8 cellular contexts compared by ENCODE assay signal in the genomic region with DNA sequence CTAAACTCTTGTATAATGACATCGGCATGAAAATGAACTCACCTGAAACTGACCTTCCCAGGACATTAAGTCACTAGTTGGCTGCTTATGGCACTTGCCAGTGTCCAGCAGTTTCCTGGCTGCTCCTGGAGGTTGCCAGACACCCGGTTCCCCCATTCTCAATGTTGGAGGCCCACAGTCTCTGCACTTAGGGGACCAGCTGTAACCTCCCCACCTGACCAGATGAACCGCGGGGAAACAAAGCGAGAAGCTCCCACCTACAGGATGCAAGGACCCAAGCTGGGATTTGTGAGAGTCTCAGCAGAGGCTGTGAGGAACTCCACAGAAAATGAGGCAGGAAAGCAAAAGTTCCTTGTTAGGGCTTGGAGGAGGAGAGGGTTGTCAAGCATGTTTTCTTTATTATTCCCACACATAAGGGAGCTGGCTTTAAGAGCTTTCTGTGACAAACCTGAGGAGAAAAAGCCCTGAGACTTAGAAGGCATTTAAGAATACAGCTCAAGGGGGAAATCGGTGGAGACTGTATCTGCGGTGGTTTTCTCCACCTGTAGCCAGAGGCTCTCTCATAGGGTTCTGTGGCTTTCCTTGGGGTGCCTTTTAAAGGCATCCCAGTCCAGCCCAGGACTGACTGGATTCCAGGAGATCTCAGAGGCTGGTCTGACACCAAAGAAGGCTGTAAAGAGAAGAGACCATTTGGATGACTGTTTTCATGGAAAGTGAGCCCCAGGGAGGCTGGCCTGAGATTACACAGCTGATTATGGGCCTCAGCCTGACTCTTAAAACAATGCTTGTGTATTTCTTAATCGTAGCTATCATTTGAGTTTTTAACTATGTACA. TPM values are rescaled to one million over a fixed set of nuclear protein-coding genes. Genes with fewer than 3 reads are reported as not detected.
DNase-seq lines count a peak whose midpoint lies in the region; ATAC-seq and TF ChIP-seq lines count a peak whose summit lies in the region.

No MANE protein-coding gene starts in this region.

- peaks cover 24% of the 10 kb centered on the region for H3K4me1 ChIP-seq in CD8-positive, alpha-beta T cell (ENCODE audit: insufficient read depth, low read length)
- H3K4me1 ChIP-seq in OCI-LY3 (ENCODE audit: low read length) (peaks cover 12% of the 10 kb centered on the region), endodermal cell (ENCODE audit: control insufficient read depth, insufficient read depth, low read length) (peaks cover 34% of the 10 kb centered on the region), osteoblast (ENCODE audit: insufficient read depth, low read length) (peaks cover 59% of the 10 kb centered on the region)

- H3K36me3 ChIP-seq in CD8-positive, alpha-beta T cell (ENCODE audit: insufficient read depth, low read length): no peaks in the 10 kb centered on the region
- H3K36me3 ChIP-seq in OCI-LY3 (replicated peaks; ENCODE audit: low read depth, low read length) (no peaks in the 10 kb centered on the region), endodermal cell (ENCODE audit: control insufficient read depth, insufficient read depth, low read length) (peaks cover 62% of the 10 kb centered on the region), osteoblast (ENCODE audit: insufficient read depth, low read length) (peaks cover 80% of the 10 kb centered on the region)

- peaks cover 32% of the 10 kb centered on the region for H3K27me3 ChIP-seq in CD8-positive, alpha-beta T cell (ENCODE audit: insufficient read depth, low read length)
- H3K27me3 ChIP-seq in OCI-LY3 (ENCODE audit: low read depth, low read length): peaks cover 44% of the 10 kb centered on the region
- no peaks in the 10 kb centered on the region for H3K27me3 ChIP-seq in endodermal cell (ENCODE audit: control insufficient read depth, insufficient read depth, low read length, poor library complexity, severe bottlenecking)
- no peaks in the 10 kb centered on the region for H3K27me3 ChIP-seq in osteoblast (ENCODE audit: insufficient read depth, low read length)

- H2AFZ ChIP-seq in OCI-LY3 (ENCODE audit: low read depth, low read length): peak overlapping the region; percentile 78
- H2AFZ ChIP-seq in osteoblast (ENCODE audit: low read length): no peak overlapping the region

- intact Hi-C loops in CD8-positive, alpha-beta T cell (cut with DNase I, micrococcal nuclease): loop anchor here in 1 of 2 experiments (5.0 kb wide), 1 partner anchor 230 kb away; the partner anchor contains the start of gene APH1B

- POLR2A ChIA-PET in CD8-positive, alpha-beta T cell (lab: Charles Lee): interaction anchor here (0.5 to 1.8 kb wide), 7 partner anchors 10 to 110 kb away, joined by 3 to 8 read pairs (median 4); partner anchors contain the start of gene RPS27L

- H3K9ac ChIP-seq in OCI-LY3 (ENCODE audit: low read length) (peak overlapping the region; percentile 61), endodermal cell (ENCODE audit: extremely low read depth, low read length, poor library complexity, severe bottlenecking) (peak overlapping the region; percentile 0)

- H3K9me3 ChIP-seq in CD8-positive, alpha-beta T cell (ENCODE audit: low read length): no peaks in the 10 kb centered on the region
- H3K9me3 ChIP-seq in OCI-LY3 (ENCODE audit: insufficient read depth, low read length) (no peaks in the 10 kb centered on the region), endodermal cell (ENCODE audit: control insufficient read depth, low read length) (no peaks in the 10 kb centered on the region), osteoblast (ENCODE audit: low read depth, low read length) (no peaks in the 10 kb centered on the region)

- H4K20me1 ChIP-seq in OCI-LY3 (ENCODE audit: insufficient read depth, low read length) (no peaks in the 10 kb centered on the region), osteoblast (ENCODE audit: insufficient read depth, low read length) (peaks cover 67% of the 10 kb centered on the region)

- H3K79me2 ChIP-seq in OCI-LY3 (ENCODE audit: low read length): no peaks in the 10 kb centered on the region
- H3K79me2 ChIP-seq in osteoblast (ENCODE audit: insufficient read depth, low read length): peaks cover 96% of the 10 kb centered on the region

- WGBS in endodermal cell (ENCODE audit: insufficient coverage in 1 of 2, insufficient read length in 1 of 2), 2 experiments: 61 to 68% methylated on average over 3 to 8 of the region's 8 CpGs

- no peak for TF ChIP-seq CTCF in CD8-positive, alpha-beta T cell (IDR thresholded peaks at IDR 0.05)
- no peak for TF ChIP-seq CTCF in OCI-LY3 (IDR thresholded peaks at IDR 0.05; ENCODE audit: low read depth, low read length)
- no peak for TF ChIP-seq CTCF in endodermal cell (conservative IDR thresholded peaks at IDR 0.05)
- TF ChIP-seq CTCF in osteoblast (IDR thresholded peaks at IDR 0.05; ENCODE audit: extremely low read depth, low read depth, low read length): no peak

- no peaks in the 10 kb centered on the region for H3K9me3 Mint-ChIP-seq in CD8-positive, alpha-beta T cell
- no peaks in the 10 kb centered on the region for H3K9me3 Mint-ChIP-seq in endodermal cell

- no peak overlapping the region for H3K27ac ChIP-seq in CD8-positive, alpha-beta T cell (ENCODE audit: low read depth, low read length)
- H3K27ac ChIP-seq in OCI-LY3 (ENCODE audit: low read length) (no peak overlapping the region), endodermal cell (ENCODE audit: low read depth, low read length) (no peak overlapping the region), osteoblast (ENCODE audit: low read depth, low read length) (peak overlapping the region; percentile 75)

- DNase-seq in CD8-positive, alpha-beta T cell: no peak
- peak; percentile 80 for DNase-seq in endodermal cell
- DNase-seq in osteoblast (ENCODE audit: insufficient read length, low spot score, missing footprints): peak; percentile 87
- DNase-seq in GM19240 (ENCODE audit: insufficient read length, low spot score): no peak
- DNase-seq in DMS 273 treated with DMSO at 0.1 percent for 48 hours (lab: John Stamatoyannopoulos, UW): no peak

- CTCF ChIA-PET in CD8-positive, alpha-beta T cell (lab: Charles Lee): interaction anchor here (0.7 to 8.6 kb wide), 30 partner anchors 8 to 512 kb away, joined by 3 to 162 read pairs (median 4); no protein-coding TSS in a partner anchor

- H3K27ac Mint-ChIP-seq in CD8-positive, alpha-beta T cell: no peak overlapping the region
- H3K27ac Mint-ChIP-seq in endodermal cell: peak overlapping the region; percentile 92

- peak overlapping the region; percentile 88 for H3K4me3 Mint-ChIP-seq in CD8-positive, alpha-beta T cell
- H3K4me3 Mint-ChIP-seq in endodermal cell: peak overlapping the region; percentile 87

- peaks cover 35% of the 10 kb centered on the region for H3K27me3 Mint-ChIP-seq in CD8-positive, alpha-beta T cell (ENCODE audit: low read depth)
- H3K27me3 Mint-ChIP-seq in endodermal cell (ENCODE audit: insufficient read depth): no peaks in the 10 kb centered on the region

- peaks cover 5% of the 10 kb centered on the region for H3K36me3 Mint-ChIP-seq in CD8-positive, alpha-beta T cell
- peaks cover 13% of the 10 kb centered on the region for H3K36me3 Mint-ChIP-seq in endodermal cell (ENCODE audit: low read depth)

- peak overlapping the region; percentile 72 for H3K4me3 ChIP-seq in CD8-positive, alpha-beta T cell (ENCODE audit: low read depth, low read length)
- peak overlapping the region; percentile 85 for H3K4me3 ChIP-seq in OCI-LY3 (ENCODE audit: low read length)
- H3K4me3 ChIP-seq in endodermal cell (ENCODE audit: low read length): peak overlapping the region; percentile 97
- H3K4me3 ChIP-seq in osteoblast (ENCODE audit: insufficient read depth, low read length): peak overlapping the region; percentile 88

- H3K4me1 Mint-ChIP-seq in CD8-positive, alpha-beta T cell (ENCODE audit: low read depth): peaks cover 25% of the 10 kb centered on the region
- H3K4me1 Mint-ChIP-seq in endodermal cell: peaks cover 71% of the 10 kb centered on the region

- ATAC-seq in CD8-positive, alpha-beta T cell: no peak
- no peak for ATAC-seq in GM19023 (IDR thresholded peaks at IDR 0.05; ENCODE audit: unreplicated experiment)
- ATAC-seq in HG03045 (IDR thresholded peaks at IDR 0.05; ENCODE audit: unreplicated experiment): no peak

- peak overlapping the region; percentile 81 for H3K4me2 ChIP-seq in OCI-LY3 (ENCODE audit: low read length)
- H3K4me2 ChIP-seq in osteoblast (ENCODE audit: insufficient read depth, low read length): peak overlapping the region; percentile 85

RNA-seq across cellular contexts. Expression of gene TPM1, which starts 4.6 kb away (rescaled TPM):
- 1 to 10 TPM; 8.6 to 9.4 TPM for total RNA-seq in CD8-positive, alpha-beta T cell
- total RNA-seq in endodermal cell (100 to 1,000 TPM; 245 to 363 TPM), osteoblast (1,563 and 1,708 TPM in 2 replicates)
- 264 TPM for polyA plus RNA-seq in endodermal cell (2013, experiment 1 of 2)
- 314 TPM for polyA plus RNA-seq in endodermal cell (2013, experiment 2 of 2)

Comparison
In these comparisons a context has a peak if more than half of its experiments do, and no peak if none do; other contexts are left out.
1. DNase-seq: peak in endodermal cell (single experiment) and osteoblast (single experiment); none in CD8-positive, alpha-beta T cell (0 of 7), GM19240 (single experiment) and DMS 273 treated with DMSO at 0.1 percent for 48 hours (single experiment).
2. RNA of gene TPM1, which starts 4.6 kb away (total RNA-seq): 1,563 to 1,708 TPM in osteoblast and 245 to 363 TPM in endodermal cell; 8.6 to 9.4 TPM in CD8-positive, alpha-beta T cell; every median in the first group is over 10 times any median in the second.
3. Peak in every context shown above with its lines, with median percentiles within 50 percentile points of each other: H3K4me3 ChIP-seq.